6 cellular contexts compared by ENCODE assay signal in the genomic region with DNA sequence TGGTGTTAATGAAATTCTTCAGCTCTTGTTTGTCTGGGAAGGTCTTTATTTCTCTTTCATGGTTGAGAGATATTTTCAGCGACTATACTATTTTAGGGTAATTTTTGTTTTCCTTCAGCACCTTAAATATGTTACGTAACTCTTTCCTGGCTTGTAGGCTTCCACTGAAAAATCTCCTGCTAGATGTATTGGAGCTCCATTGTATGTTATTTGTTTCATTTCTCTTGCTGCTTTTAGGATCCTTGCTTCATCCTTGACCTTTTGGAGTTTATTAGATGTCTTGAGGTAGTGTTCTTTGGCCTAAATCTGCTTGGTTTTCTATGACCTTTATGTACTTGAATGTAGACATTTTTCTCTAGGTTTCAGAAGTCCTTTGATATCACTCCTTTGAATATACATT.
"Had no signal": no experiment of that assay in that cellular context is flagged by ENCODE, and none has a peak within 500 bp of the region (broad histone marks: within the 10 kb centered on the region; RNA-seq: fewer than 3 reads in every experiment).

No MANE protein-coding gene starts in this region.

- ATAC-seq: HepG2, K562 had no signal

- H3K4me2 ChIP-seq: KMS-11 had no signal

- DNase-seq: KBM-7, KG1 had no signal

- H3K4me3 ChIP-seq: K562 had no signal

- H3K9ac ChIP-seq: KMS-11 had no signal

- H3K27ac ChIP-seq: HL-60, KMS-11 had no signal
